ENCODE assay signal across 10 cellular contexts in genomic region chr5:38515648-38516047, GRCh38. TPM values are rescaled to one million over a fixed set of nuclear protein-coding genes. Genes with fewer than 3 reads are reported as not detected.
DNase-seq lines count a peak whose midpoint lies in the region; TF ChIP-seq lines count a peak whose summit lies in the region.
"Had no signal": no experiment of that assay in that cellular context is flagged by ENCODE, and none has a peak within 500 bp of the region (broad histone marks: within the 10 kb centered on the region; RNA-seq: fewer than 3 reads in every experiment).

No MANE protein-coding gene starts in this region.

- H3K4me3 ChIP-seq in Caco-2 (ENCODE audit: low read depth, low read length) (no peak overlapping the region), MM.1S (ENCODE audit: low read length) (no peak overlapping the region)
- H3K4me3 ChIP-seq: Peyer's patch had no signal

- peak in 1 of 2 experiments; percentile 17 for DNase-seq in Caco-2
- no peak for DNase-seq in MM.1S
- DNase-seq in dermis microvascular lymphatic vessel endothelial cell (ENCODE audit: low read depth in 2 of 2), result peak; percentile 17 to 58
- no peak for DNase-seq in mesothelial cell of epicardium (ENCODE audit: low spot score in 2 of 2, unreplicated experiment in 2 of 2)
- DNase-seq in activated T-helper 2 cell treated with anti-CD3 and anti-CD28 coated beads, Interferon-gamma antibody, Interleukin-2, Interleukin-4, amounts not matched to agents 10 μg/mL and 5 μg/mL and 100 μg/mL, durations not matched to agents 14 hours and 24 hours and 36 hours (ENCODE audit: low spot score), result no peak
- DNase-seq in activated gamma-delta T cell treated with Interleukin-2 at 50 U/mL for 16 hours, result no peak
- no peak for DNase-seq in immature natural killer cell
- no peak for DNase-seq in mesenteric fat pad (ENCODE audit: low spot score)
- DNase-seq: activated CD8-positive, alpha-beta memory T cell treated with anti-CD3 and anti-CD28 coated beads, Interleukin-2, amount 10 ng/mL, durations not matched to agents 7 days and 5 days; Peyer's patch had no signal

- POLR2A ChIA-PET in Caco-2 (lab: Charles Lee), result interaction anchor here (0.5 kb wide), 1 partner anchor 144 kb away, joined by 3 read pairs; no protein-coding TSS in a partner anchor

- no peak overlapping the region for H3K4me2 ChIP-seq in MM.1S (ENCODE audit: low read depth, low read length)

- H3K27me3 ChIP-seq in Caco-2 (replicated peaks; ENCODE audit: control insufficient read depth, insufficient read depth, low read length) (no peaks in the 10 kb centered on the region), MM.1S (replicated peaks; ENCODE audit: insufficient read depth, low read length) (no peaks in the 10 kb centered on the region)
- H3K27me3 ChIP-seq: Peyer's patch had no signal

- H3K4me1 Mint-ChIP-seq in Caco-2 (ENCODE audit: low read depth, unreplicated experiment) (no peaks in the 10 kb centered on the region), mesothelial cell of epicardium (peaks cover 21% of the 10 kb centered on the region), immature natural killer cell (no peaks in the 10 kb centered on the region)
- H3K4me1 Mint-ChIP-seq in activated T-helper 2 cell treated with anti-CD3 and anti-CD28 coated beads, Interferon-gamma antibody, Interleukin-2, Interleukin-4, amounts not matched to agents 10 μg/mL and 5 μg/mL and 100 μg/mL, durations not matched to agents 14 hours and 24 hours and 36 hours (ENCODE audit: low read depth), result no peaks in the 10 kb centered on the region
- H3K4me1 Mint-ChIP-seq: activated CD8-positive, alpha-beta memory T cell treated with anti-CD3 and anti-CD28 coated beads, Interleukin-2, amount 10 ng/mL, durations not matched to agents 7 days and 5 days had no signal

- H3K9me3 ChIP-seq in Caco-2 (no peaks in the 10 kb centered on the region), MM.1S (replicated peaks; ENCODE audit: insufficient read depth, low read length) (no peaks in the 10 kb centered on the region)
- H3K9me3 ChIP-seq: Peyer's patch had no signal

- intact Hi-C loops in Caco-2 (cut with micrococcal nuclease; ENCODE audit: unreplicated experiment), result no loop called here
- intact Hi-C loops in activated T-helper 2 cell treated with anti-CD3 and anti-CD28 coated beads, Interferon-gamma antibody, Interleukin-2, Interleukin-4, amounts not matched to agents 10 μg/mL and 5 μg/mL and 100 μg/mL, durations not matched to agents 14 hours and 24 hours and 36 hours (cut with micrococcal nuclease), result no loop called here

- H3K27me3 Mint-ChIP-seq in Caco-2 (ENCODE audit: insufficient read depth, unreplicated experiment) (no peaks in the 10 kb centered on the region), mesothelial cell of epicardium (ENCODE audit: low read depth) (no peaks in the 10 kb centered on the region), immature natural killer cell (ENCODE audit: low read depth in 3 of 3) (peaks cover 3 to 19% (median 4%) of the 10 kb centered on the region in 3 donors)
- peaks cover 5% of the 10 kb centered on the region for H3K27me3 Mint-ChIP-seq in activated T-helper 2 cell treated with anti-CD3 and anti-CD28 coated beads, Interferon-gamma antibody, Interleukin-2, Interleukin-4, amounts not matched to agents 10 μg/mL and 5 μg/mL and 100 μg/mL, durations not matched to agents 14 hours and 24 hours and 36 hours (ENCODE audit: low read depth)

- no peak overlapping the region for H2AFZ ChIP-seq in MM.1S (ENCODE audit: low read length)

- CTCF ChIA-PET in Caco-2 (lab: Charles Lee), result interaction anchor here (0.6 to 1.4 kb wide), 4 partner anchors 10 to 95 kb away, joined by 3 to 33 read pairs (median 6); no protein-coding TSS in a partner anchor

- H3K9ac ChIP-seq in MM.1S (ENCODE audit: low read length), result no peak overlapping the region

- no peaks in the 10 kb centered on the region for H4K20me1 ChIP-seq in MM.1S (ENCODE audit: insufficient read depth, low read length)

- H3K9me2 ChIP-seq in MM.1S (replicated peaks; ENCODE audit: insufficient read depth, low read length), result no peaks in the 10 kb centered on the region

- no peaks in the 10 kb centered on the region for H3K79me2 ChIP-seq in MM.1S (ENCODE audit: low read length)

- H3K4me3 Mint-ChIP-seq in Caco-2 (ENCODE audit: unreplicated experiment) (no peak overlapping the region), mesothelial cell of epicardium (no peak overlapping the region), immature natural killer cell (no peak overlapping the region)
- no peak overlapping the region for H3K4me3 Mint-ChIP-seq in activated T-helper 2 cell treated with anti-CD3 and anti-CD28 coated beads, Interferon-gamma antibody, Interleukin-2, Interleukin-4, amounts not matched to agents 10 μg/mL and 5 μg/mL and 100 μg/mL, durations not matched to agents 14 hours and 24 hours and 36 hours (ENCODE audit: low read depth)
- H3K4me3 Mint-ChIP-seq: activated CD8-positive, alpha-beta memory T cell treated with anti-CD3 and anti-CD28 coated beads, Interleukin-2, amount 10 ng/mL, durations not matched to agents 7 days and 5 days had no signal

- no peaks in the 10 kb centered on the region for H3F3A ChIP-seq in MM.1S (ENCODE audit: insufficient read depth, low read length)

- H3K36me3 Mint-ChIP-seq in Caco-2 (ENCODE audit: insufficient read depth, unreplicated experiment) (no peaks in the 10 kb centered on the region), mesothelial cell of epicardium (peaks cover 28% of the 10 kb centered on the region), immature natural killer cell (no peaks in the 10 kb centered on the region)
- no peaks in the 10 kb centered on the region for H3K36me3 Mint-ChIP-seq in activated T-helper 2 cell treated with anti-CD3 and anti-CD28 coated beads, Interferon-gamma antibody, Interleukin-2, Interleukin-4, amounts not matched to agents 10 μg/mL and 5 μg/mL and 100 μg/mL, durations not matched to agents 14 hours and 24 hours and 36 hours (ENCODE audit: low read depth)
- H3K36me3 Mint-ChIP-seq: activated CD8-positive, alpha-beta memory T cell treated with anti-CD3 and anti-CD28 coated beads, Interleukin-2, amount 10 ng/mL, durations not matched to agents 7 days and 5 days had no signal

- H3K27ac ChIP-seq in MM.1S (ENCODE audit: low read length), result no peak overlapping the region
- H3K27ac ChIP-seq: Peyer's patch had no signal

- H3K27ac Mint-ChIP-seq in Caco-2 (ENCODE audit: unreplicated experiment), result no peak overlapping the region
- peak overlapping the region; percentile 85 for H3K27ac Mint-ChIP-seq in mesothelial cell of epicardium
- H3K27ac Mint-ChIP-seq in activated T-helper 2 cell treated with anti-CD3 and anti-CD28 coated beads, Interferon-gamma antibody, Interleukin-2, Interleukin-4, amounts not matched to agents 10 μg/mL and 5 μg/mL and 100 μg/mL, durations not matched to agents 14 hours and 24 hours and 36 hours, result no peak overlapping the region
- no peak overlapping the region for H3K27ac Mint-ChIP-seq in immature natural killer cell
- H3K27ac Mint-ChIP-seq: activated CD8-positive, alpha-beta memory T cell treated with anti-CD3 and anti-CD28 coated beads, Interleukin-2, amount 10 ng/mL, durations not matched to agents 7 days and 5 days had no signal

- TF ChIP-seq CTCF in Caco-2 (IDR thresholded peaks at IDR 0.05; ENCODE audit: insufficient read depth in 1 of 2, low read depth in 1 of 2, low read length in 1 of 2, severe bottlenecking in 1 of 2, unreplicated experiment in 1 of 2) (peak; percentile 29 to 67), MM.1S (IDR thresholded peaks at IDR 0.05; ENCODE audit: low read length) (peak; percentile 12; the same call in 1 of the 2 replicates), mesothelial cell of epicardium (IDR thresholded peaks at IDR 0.05; ENCODE audit: unreplicated experiment) (no peak)

- H3K4me1 ChIP-seq in Caco-2 (no peaks in the 10 kb centered on the region), MM.1S (ENCODE audit: low read length) (no peaks in the 10 kb centered on the region)
- H3K4me1 ChIP-seq: Peyer's patch had no signal

- no TSS peak for BruUV-seq in Caco-2 (replicated peaks; lab: Mats Ljungman, UMichigan)

- H3K36me3 ChIP-seq in Caco-2 (ENCODE audit: control insufficient read depth, insufficient read depth, low read length) (no peaks in the 10 kb centered on the region), MM.1S (replicated peaks; ENCODE audit: insufficient read depth, low read length) (no peaks in the 10 kb centered on the region)
- H3K36me3 ChIP-seq: Peyer's patch had no signal

- H3K9me3 Mint-ChIP-seq in Caco-2 (ENCODE audit: unreplicated experiment) (peaks cover 17% of the 10 kb centered on the region), mesothelial cell of epicardium (peaks cover 5% of the 10 kb centered on the region), immature natural killer cell (peaks cover 0 to 4% (median 0%) of the 10 kb centered on the region in 6 donors)
- H3K9me3 Mint-ChIP-seq in activated T-helper 2 cell treated with anti-CD3 and anti-CD28 coated beads, Interferon-gamma antibody, Interleukin-2, Interleukin-4, amounts not matched to agents 10 μg/mL and 5 μg/mL and 100 μg/mL, durations not matched to agents 14 hours and 24 hours and 36 hours, result no peaks in the 10 kb centered on the region

RNA-seq across cellular contexts. Expression of gene LIFR, which starts 40.8 kb away (rescaled TPM):
- 4.8 and 5.1 TPM in 2 replicates for total RNA-seq in Caco-2 (2022)
- total RNA-seq in dermis microvascular lymphatic vessel endothelial cell, result 31.3 and 31.9 TPM in 2 replicates
- total RNA-seq in mesothelial cell of epicardium, result 58.0 to 62.4 TPM (median 62.0 TPM) in 3 replicates
- total RNA-seq in activated T-helper 2 cell treated with anti-CD3 and anti-CD28 coated beads, Interferon-gamma antibody, Interleukin-2, Interleukin-4, amounts not matched to agents 10 μg/mL and 5 μg/mL and 100 μg/mL, durations not matched to agents 14 hours and 24 hours and 36 hours, result 0.25 TPM in 1 of 2 replicates, not detected in the other
- polyA plus RNA-seq in immature natural killer cell, result not detected
- total RNA-seq in mesenteric fat pad, result 97.9 TPM
- total RNA-seq: activated CD8-positive, alpha-beta memory T cell treated with anti-CD3 and anti-CD28 coated beads, Interleukin-2, amount 10 ng/mL, durations not matched to agents 7 days and 5 days had no signal

Comparison
In these comparisons a context has a peak if more than half of its experiments do, and no peak if none do; other contexts are left out.
1. DNase-seq: peak in dermis microvascular lymphatic vessel endothelial cell (2 of 2); none in MM.1S (single experiment), mesothelial cell of epicardium (0 of 2), activated T-helper 2 cell treated with anti-CD3 and anti-CD28 coated beads, Interferon-gamma antibody, Interleukin-2, Interleukin-4, amounts not matched to agents 10 μg/mL and 5 μg/mL and 100 μg/mL, durations not matched to agents 14 hours and 24 hours and 36 hours (single experiment), activated gamma-delta T cell treated with Interleukin-2 at 50 U/mL for 16 hours (single experiment), immature natural killer cell (0 of 3) and mesenteric fat pad (single experiment).